Comparison of ENCODE assay signal across 10 cellular contexts in the genomic region with DNA sequence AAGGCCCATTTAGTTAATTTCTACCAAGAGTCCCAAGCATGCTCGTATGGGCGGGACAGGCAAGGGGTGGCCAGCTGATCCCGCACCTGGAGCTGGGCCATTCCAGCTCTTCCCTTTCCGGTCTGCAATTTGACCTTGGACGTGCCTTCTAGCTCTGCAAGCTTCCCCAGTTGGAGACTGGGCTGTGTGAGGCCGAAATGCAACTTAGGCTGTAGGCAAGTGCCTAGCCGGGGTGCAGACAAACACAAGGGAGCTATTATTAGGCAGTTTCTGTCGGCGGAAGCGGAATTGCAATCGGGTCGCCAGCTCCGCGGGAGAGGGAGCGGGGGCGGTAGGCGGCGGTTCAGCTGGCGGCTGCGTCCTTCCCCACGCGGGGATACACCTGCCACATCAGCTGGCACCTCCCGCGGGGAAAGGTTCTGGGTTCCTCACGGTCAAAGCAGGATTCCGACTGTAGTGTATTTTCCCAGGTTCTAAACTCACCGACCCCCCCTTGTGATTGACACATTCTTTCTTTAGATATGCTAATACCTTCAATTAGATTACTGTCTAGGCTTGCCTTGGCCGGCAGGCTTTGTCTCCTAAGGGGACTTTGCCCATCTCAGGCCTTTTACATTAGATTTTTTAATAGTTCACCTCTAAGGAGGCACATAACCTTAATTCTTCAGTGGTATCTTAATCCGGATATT. TPM values are rescaled to one million over a fixed set of nuclear protein-coding genes. Genes with fewer than 3 reads are reported as not detected.
A peak's percentile ranks its signal among the peaks of the same experiment; 100 is the strongest.
DNase-seq lines count a peak whose midpoint lies in the region; ATAC-seq and TF ChIP-seq lines count a peak whose summit lies in the region.
"Had no signal": no experiment of that assay in that cellular context is flagged by ENCODE, and none has a peak within 500 bp of the region (broad histone marks: within the 10 kb centered on the region; RNA-seq: fewer than 3 reads in every experiment).

No MANE protein-coding gene starts in this region.

- H3K9me3 ChIP-seq in WERI-Rb-1 (ENCODE audit: severe bottlenecking) (no peaks in the 10 kb centered on the region), right atrium auricular region (no peaks in the 10 kb centered on the region)

- H3K27me3 ChIP-seq in WERI-Rb-1 (ENCODE audit: insufficient read depth, low read depth, severe bottlenecking) (no peaks in the 10 kb centered on the region), right atrium auricular region (no peaks in the 10 kb centered on the region)

- intact Hi-C loops in posterior vena cava (cut with DNase I): loop anchor here in 1 of 2 donors (10.0 kb wide), 1 partner anchor 63 kb away; no protein-coding TSS in a partner anchor

- H3K36me3 ChIP-seq in WERI-Rb-1: no peaks in the 10 kb centered on the region
- no peaks in the 10 kb centered on the region for H3K36me3 ChIP-seq in right atrium auricular region

- H3K27ac ChIP-seq in WERI-Rb-1 (no peak overlapping the region), right atrium auricular region (peak overlapping the region; percentile 49 to 60)

- DNase-seq in WERI-Rb-1 (peak; percentile 38), right atrium auricular region (ENCODE audit: low spot score) (no peak), posterior vena cava (ENCODE audit: low spot score) (peak; percentile 80), NCI-H524 treated with DMSO at 0.1 percent for 48 hours (lab: John Stamatoyannopoulos, UW) (no peak), NK-92 (lab: John Stamatoyannopoulos, UW; ENCODE audit: unreplicated experiment) (no peak)
- DNase-seq: activated CD4-positive, alpha-beta T cell treated with anti-CD3 and anti-CD28 coated beads, Interleukin-2, amount 10 ng/mL, durations not matched to agents 24 days and 14 days; NCI-H1694 treated with DMSO at 0.1 percent for 48 hours had no signal

- H3K4me1 ChIP-seq in right atrium auricular region: peaks cover 0 to 27% of the 10 kb centered on the region in 2 donors

- no peak for TF ChIP-seq CTCF in GM12875 (IDR thresholded peaks at IDR 0.05; ENCODE audit: borderline replicate concordance, insufficient read depth, low read depth, low read length)
- no peak for TF ChIP-seq CTCF in WERI-Rb-1 (IDR thresholded peaks at IDR 0.05; ENCODE audit: low read depth, low read length)
- no peak for TF ChIP-seq CTCF in right atrium auricular region (IDR thresholded peaks at IDR 0.05)

- no peak for ATAC-seq in activated CD4-positive, CD25-positive, alpha-beta regulatory T cell treated with anti-CD3 and anti-CD28 coated beads, Interleukin-2, amount 50 U/mL, for 24 hours
- no peak for ATAC-seq in HG03045 (IDR thresholded peaks at IDR 0.05; ENCODE audit: unreplicated experiment)

- peak overlapping the region; percentile 6 for H3K4me3 ChIP-seq in GM12875 (ENCODE audit: low read depth, low read length)
- H3K4me3 ChIP-seq in WERI-Rb-1 (ENCODE audit: low read depth, low read length): no peak overlapping the region
- peak overlapping the region; percentile 16 to 44 for H3K4me3 ChIP-seq in right atrium auricular region

RNA-seq across cellular contexts. Expression of a gene that starts 17.1 kb away (rescaled TPM):
- total RNA-seq in right atrium auricular region (10 to 100 TPM; 53.1 to 59.5 TPM), posterior vena cava (10 to 100 TPM; 79.1 to 83.6 TPM)

Comparison
In these comparisons a context has a peak if more than half of its experiments do, and no peak if none do; other contexts are left out.
1. DNase-seq: peak in WERI-Rb-1 (single experiment) and posterior vena cava (single experiment); none in right atrium auricular region (single experiment), NCI-H524 treated with DMSO at 0.1 percent for 48 hours (single experiment) and NK-92 (single experiment).